ENCODE assay signal across 8 cellular contexts in genomic region chr12:55743131-55743921, GRCh38. TPM values are rescaled to one million over a fixed set of nuclear protein-coding genes. Genes with fewer than 3 reads are reported as not detected.
DNase-seq lines count a peak whose midpoint lies in the region; ATAC-seq and TF ChIP-seq lines count a peak whose summit lies in the region.

No MANE protein-coding gene starts in this region.

- H2AFZ ChIP-seq in fibroblast of lung (ENCODE audit: low read length): peak overlapping the region; percentile 50

- no peaks in the 10 kb centered on the region for H3K79me2 ChIP-seq in fibroblast of lung (ENCODE audit: control insufficient read depth, insufficient read depth, low read length)

- H3K27ac ChIP-seq in fibroblast of lung (ENCODE audit: insufficient read depth, low read length): peak overlapping the region; percentile 16
- H3K27ac ChIP-seq in upper lobe of right lung: peak overlapping the region; percentile 42

- H3K36me3 Mint-ChIP-seq in activated T-cell treated with anti-CD3 and anti-CD28 coated beads, Interleukin-2, amount 50 U/mL, for 4 hours (ENCODE audit: insufficient read depth): peaks cover 2% of the 10 kb centered on the region
- peaks cover 12% of the 10 kb centered on the region for H3K36me3 Mint-ChIP-seq in nephron (ENCODE audit: low read depth)

- peaks cover 41% of the 10 kb centered on the region for H3K4me1 Mint-ChIP-seq in activated T-cell treated with anti-CD3 and anti-CD28 coated beads, Interleukin-2, amount 50 U/mL, for 4 hours (ENCODE audit: low read depth)
- peaks cover 54% of the 10 kb centered on the region for H3K4me1 Mint-ChIP-seq in nephron

- H3K9me3 Mint-ChIP-seq in activated T-cell treated with anti-CD3 and anti-CD28 coated beads, Interleukin-2, amount 50 U/mL, for 4 hours: no peaks in the 10 kb centered on the region
- H3K9me3 Mint-ChIP-seq in nephron: no peaks in the 10 kb centered on the region

- TF ChIP-seq CTCF in fibroblast of lung (conservative IDR thresholded peaks at IDR 0.05 in 1 of 2, IDR thresholded peaks at IDR 0.05 in 1 of 2; ENCODE audit: low read depth in 1 of 2, low read length in 2 of 2): no peak
- no peak for TF ChIP-seq CTCF in nephron (IDR thresholded peaks at IDR 0.05; ENCODE audit: unreplicated experiment in 3 of 3)
- peak; percentile 13 for TF ChIP-seq CTCF in upper lobe of right lung (IDR thresholded peaks at IDR 0.05)

- H3K4me3 ChIP-seq in fibroblast of lung (replicated peaks in 1 of 4; ENCODE audit: control extremely low read depth in 1 of 4, insufficient read depth in 1 of 4, low read depth in 3 of 4, low read length in 4 of 4) (peak overlapping the region; percentile 70 to 83 (median 74)), upper lobe of right lung (peak overlapping the region; percentile 65)

- H3K27me3 Mint-ChIP-seq in activated T-cell treated with anti-CD3 and anti-CD28 coated beads, Interleukin-2, amount 50 U/mL, for 4 hours (ENCODE audit: low read depth): no peaks in the 10 kb centered on the region
- no peaks in the 10 kb centered on the region for H3K27me3 Mint-ChIP-seq in nephron (ENCODE audit: low read depth)

- ATAC-seq in HG02885 (IDR thresholded peaks at IDR 0.05; ENCODE audit: poor library complexity, unreplicated experiment): peak; percentile 53
- peak; percentile 64 for ATAC-seq in activated T-cell treated with anti-CD3 and anti-CD28 coated beads, Interleukin-2, amount 50 U/mL, for 4 hours
- ATAC-seq in upper lobe of right lung: peak; percentile 69

- H3K27ac Mint-ChIP-seq in nephron: peak overlapping the region; percentile 83 to 99 (median 96)

- H3K4me1 ChIP-seq in fibroblast of lung (ENCODE audit: control insufficient read depth, extremely low read depth, insufficient read depth, low read length) (peaks cover 16% of the 10 kb centered on the region), upper lobe of right lung (peaks cover 10% of the 10 kb centered on the region)

- H3K9me3 ChIP-seq in fibroblast of lung (ENCODE audit: control insufficient read depth, insufficient read depth, low read depth, low read length) (no peaks in the 10 kb centered on the region), upper lobe of right lung (no peaks in the 10 kb centered on the region)

- H3K4me3 Mint-ChIP-seq in activated T-cell treated with anti-CD3 and anti-CD28 coated beads, Interleukin-2, amount 50 U/mL, for 4 hours: peak overlapping the region; percentile 87
- peak overlapping the region; percentile 88 to 91 (median 90) for H3K4me3 Mint-ChIP-seq in nephron

- H4K20me1 ChIP-seq in fibroblast of lung (ENCODE audit: control insufficient read depth, extremely low read depth, insufficient read depth, low read length): no peaks in the 10 kb centered on the region

- DNase-seq in activated T-cell treated with anti-CD3 and anti-CD28 coated beads for 1 hour (ENCODE audit: low read depth) (peak; percentile 50), activated T-cell treated with anti-CD3 and anti-CD28 coated beads for 4 hours (no peak), NOMO-1 (lab: John Stamatoyannopoulos, UW; ENCODE audit: unreplicated experiment in 2 of 2) (peak; percentile 60 to 69), fibroblast of lung (ENCODE audit: low read depth in 2 of 2) (peak; percentile 70 to 74), upper lobe of right lung (peak; percentile 84)
- DNase-seq in activated T-cell treated with anti-CD3 and anti-CD28 coated beads, Interleukin-2, amount 50 U/mL, for 4 hours: peak; percentile 52

- peak overlapping the region; percentile 96 for H3K4me2 ChIP-seq in fibroblast of lung (ENCODE audit: extremely low read depth, insufficient read depth, low read length)

- no peaks in the 10 kb centered on the region for H3K27me3 ChIP-seq in fibroblast of lung (ENCODE audit: control insufficient read depth, insufficient read depth, low read length)
- no peaks in the 10 kb centered on the region for H3K27me3 ChIP-seq in upper lobe of right lung

- H3K36me3 ChIP-seq in fibroblast of lung (ENCODE audit: control insufficient read depth, insufficient read depth, low read length): no peaks in the 10 kb centered on the region
- H3K36me3 ChIP-seq in upper lobe of right lung: no peaks in the 10 kb centered on the region

- intact Hi-C loops in upper lobe of right lung (cut with DNase I): loop anchor here (10.0 kb wide), 1 partner anchor 51 kb away; no protein-coding TSS in a partner anchor

- peak overlapping the region; percentile 63 for H3K9ac ChIP-seq in fibroblast of lung (ENCODE audit: insufficient read depth, low read length)

RNA-seq across cellular contexts. Expression of gene GDF11, which starts 0.4 kb away (rescaled TPM):
- total RNA-seq in activated T-cell treated with anti-CD3 and anti-CD28 coated beads, Interleukin-2, amount 50 U/mL, for 4 hours: 10 to 100 TPM; 12.3 to 15.5 (median 14.5) TPM
- 3.1 and 4.3 TPM in 2 replicates for total RNA-seq in fibroblast of lung
- 9.4 and 11.1 TPM in 2 replicates for polyA plus RNA-seq in fibroblast of lung
- 19.1 and 23.6 TPM in 2 replicates for polyA plus RNA-seq in fibroblast of lung (2012)
- polyA minus RNA-seq in fibroblast of lung (ENCODE audit: low replicate concordance): 27.3 and 38.4 TPM in 2 replicates
- total RNA-seq in upper lobe of right lung: 5.8 TPM

RNA-seq across cellular contexts. Expression of gene CD63, which starts 14.5 kb away (rescaled TPM):
- total RNA-seq in activated T-cell treated with anti-CD3 and anti-CD28 coated beads, Interleukin-2, amount 50 U/mL, for 4 hours: 100 to 1,000 TPM; 158 to 177 (median 177) TPM
- total RNA-seq in fibroblast of lung (3,001 and 3,424 TPM in 2 replicates), upper lobe of right lung (1,158 TPM)
- polyA plus RNA-seq in fibroblast of lung: 2,890 and 3,456 TPM in 2 replicates
- 2,634 and 2,984 TPM in 2 replicates for polyA plus RNA-seq in fibroblast of lung (2012)
- polyA minus RNA-seq in fibroblast of lung (ENCODE audit: low replicate concordance): 405 and 549 TPM in 2 replicates

RNA-seq across cellular contexts. Expression of gene RDH5, which starts 23.1 kb away (rescaled TPM):
- total RNA-seq in activated T-cell treated with anti-CD3 and anti-CD28 coated beads, Interleukin-2, amount 50 U/mL, for 4 hours: 1 to 10 TPM; 3.9 to 7.4 (median 5.1) TPM
- total RNA-seq in fibroblast of lung (12.1 and 49.2 TPM in 2 replicates), upper lobe of right lung (6.0 TPM)
- polyA plus RNA-seq in fibroblast of lung: 11.1 and 16.7 TPM in 2 replicates
- polyA plus RNA-seq in fibroblast of lung (2012): 12.2 and 18.0 TPM in 2 replicates
- 5.8 and 17.1 TPM in 2 replicates for polyA minus RNA-seq in fibroblast of lung (ENCODE audit: low replicate concordance)

RNA-seq across cellular contexts. Expression of gene BLOC1S1, which starts 27.5 kb away (rescaled TPM):
- 10 to 100 TPM; 60.7 to 65.7 (median 61.7) TPM for total RNA-seq in activated T-cell treated with anti-CD3 and anti-CD28 coated beads, Interleukin-2, amount 50 U/mL, for 4 hours
- 90.9 and 103 TPM in 2 replicates for total RNA-seq in fibroblast of lung
- 163 and 240 TPM in 2 replicates for polyA plus RNA-seq in fibroblast of lung
- 197 and 272 TPM in 2 replicates for polyA plus RNA-seq in fibroblast of lung (2012)
- 56.6 and 74.8 TPM in 2 replicates for polyA minus RNA-seq in fibroblast of lung (ENCODE audit: low replicate concordance)
- total RNA-seq in upper lobe of right lung: 129 TPM

RNA-seq across cellular contexts. Expression of gene ITGA7, which starts 35.6 kb away (rescaled TPM):
- total RNA-seq in activated T-cell treated with anti-CD3 and anti-CD28 coated beads, Interleukin-2, amount 50 U/mL, for 4 hours: 1 to 10 TPM in 2 of 3 donors, under 1 TPM in 1; 0.91 to 1.4 (median 1.3) TPM
- 40.3 and 130 TPM in 2 replicates for total RNA-seq in fibroblast of lung
- 42.7 and 46.4 TPM in 2 replicates for polyA plus RNA-seq in fibroblast of lung
- polyA plus RNA-seq in fibroblast of lung (2012): 69.4 and 83.1 TPM in 2 replicates
- 129 and 132 TPM in 2 replicates for polyA minus RNA-seq in fibroblast of lung (ENCODE audit: low replicate concordance)
- 14.7 TPM for total RNA-seq in upper lobe of right lung
